In the genomic region with DNA sequence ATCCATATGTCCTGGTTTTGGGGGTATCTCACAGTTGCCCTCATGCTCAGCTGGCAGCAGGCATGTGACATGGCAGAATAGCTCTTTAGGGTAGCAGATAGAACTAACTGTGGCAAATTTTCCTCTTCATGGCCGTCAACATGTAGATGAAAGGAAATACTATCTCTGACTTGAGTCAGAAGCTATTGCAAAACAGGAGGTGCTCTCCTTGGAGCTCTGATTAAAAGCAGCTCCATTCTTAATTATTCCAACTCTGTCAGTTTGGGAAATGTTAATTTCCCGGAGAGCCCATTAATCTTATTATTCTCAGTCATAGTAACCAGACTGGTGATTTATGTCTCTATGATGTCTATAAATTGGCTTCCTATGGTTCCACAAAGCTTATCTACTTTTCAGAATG, we compare ENCODE assay signal across 1 cellular context.
TF ChIP-seq lines count a peak whose summit lies in the region.

No MANE protein-coding gene starts in this region.

TF ChIP-seq in HepG2, 621 proteins besides CTCF, POLR2A, EP300 and RAD21:
- TF ChIP-seq, protein P1, sequence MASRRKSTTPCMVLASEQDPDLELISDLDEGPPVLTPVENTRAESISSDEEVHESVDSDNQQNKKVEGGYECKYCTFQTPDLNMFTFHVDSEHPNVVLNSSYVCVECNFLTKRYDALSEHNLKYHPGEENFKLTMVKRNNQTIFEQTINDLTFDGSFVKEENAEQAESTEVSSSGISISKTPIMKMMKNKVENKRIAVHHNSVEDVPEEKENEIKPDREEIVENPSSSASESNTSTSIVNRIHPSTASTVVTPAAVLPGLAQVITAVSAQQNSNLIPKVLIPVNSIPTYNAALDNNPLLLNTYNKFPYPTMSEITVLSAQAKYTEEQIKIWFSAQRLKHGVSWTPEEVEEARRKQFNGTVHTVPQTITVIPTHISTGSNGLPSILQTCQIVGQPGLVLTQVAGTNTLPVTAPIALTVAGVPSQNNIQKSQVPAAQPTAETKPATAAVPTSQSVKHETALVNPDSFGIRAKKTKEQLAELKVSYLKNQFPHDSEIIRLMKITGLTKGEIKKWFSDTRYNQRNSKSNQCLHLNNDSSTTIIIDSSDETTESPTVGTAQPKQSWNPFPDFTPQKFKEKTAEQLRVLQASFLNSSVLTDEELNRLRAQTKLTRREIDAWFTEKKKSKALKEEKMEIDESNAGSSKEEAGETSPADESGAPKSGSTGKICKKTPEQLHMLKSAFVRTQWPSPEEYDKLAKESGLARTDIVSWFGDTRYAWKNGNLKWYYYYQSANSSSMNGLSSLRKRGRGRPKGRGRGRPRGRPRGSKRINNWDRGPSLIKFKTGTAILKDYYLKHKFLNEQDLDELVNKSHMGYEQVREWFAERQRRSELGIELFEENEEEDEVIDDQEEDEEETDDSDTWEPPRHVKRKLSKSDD (CRISPR knock-in tag; IDR thresholded peaks at IDR 0.05; ENCODE audit: low read depth) = no peak
